Comparison of ENCODE assay signal across 1 cellular context in the genomic region with DNA sequence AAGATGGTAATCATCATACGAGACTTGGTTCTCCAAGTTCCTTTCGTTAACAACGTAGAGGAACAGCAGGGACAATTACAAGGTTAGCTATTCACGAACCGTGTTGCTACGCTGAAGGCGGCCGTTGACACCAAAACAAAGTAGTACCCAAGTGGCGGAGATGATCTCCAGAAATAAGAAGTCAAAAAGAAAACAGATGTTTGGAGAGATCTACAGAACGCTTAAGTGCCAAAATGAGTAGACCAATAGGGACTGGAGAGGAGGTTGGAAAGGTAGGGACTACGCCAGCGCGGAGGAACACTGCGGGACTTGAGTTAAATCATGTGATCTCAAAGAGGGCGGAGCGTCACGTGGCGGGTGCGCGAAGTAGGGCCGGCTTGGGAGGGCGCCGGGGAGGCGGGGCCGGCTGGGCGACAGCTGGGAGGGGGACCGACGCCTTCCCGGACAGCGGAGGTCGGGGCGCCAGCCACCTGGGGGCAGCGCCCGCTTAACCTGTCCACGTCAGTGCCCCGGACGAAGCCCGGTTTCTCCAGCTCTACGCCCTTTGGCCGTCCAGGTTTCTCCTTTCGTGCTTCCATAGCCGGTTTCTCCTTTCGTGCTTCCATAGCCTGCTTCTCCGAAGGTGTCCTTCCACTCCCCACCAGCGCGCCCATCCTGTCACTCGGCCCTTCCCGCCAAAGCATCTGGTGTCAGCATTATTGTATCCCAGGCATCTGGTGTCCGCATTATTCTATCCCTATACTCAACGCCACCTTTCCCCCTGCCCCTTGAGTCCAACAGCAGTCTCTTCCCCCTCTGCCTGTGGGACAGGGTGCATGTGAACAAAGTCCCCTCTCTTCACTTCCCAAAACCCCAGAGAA.
A peak's percentile ranks its signal among the peaks of the same experiment; 100 is the strongest.
TF ChIP-seq lines count a peak whose summit lies in the region.

No MANE protein-coding gene starts in this region.

TF ChIP-seq in HepG2, 621 proteins besides CTCF, POLR2A, EP300 and RAD21 (continued from another document and continues in another):
- TF ChIP-seq, protein P1, sequence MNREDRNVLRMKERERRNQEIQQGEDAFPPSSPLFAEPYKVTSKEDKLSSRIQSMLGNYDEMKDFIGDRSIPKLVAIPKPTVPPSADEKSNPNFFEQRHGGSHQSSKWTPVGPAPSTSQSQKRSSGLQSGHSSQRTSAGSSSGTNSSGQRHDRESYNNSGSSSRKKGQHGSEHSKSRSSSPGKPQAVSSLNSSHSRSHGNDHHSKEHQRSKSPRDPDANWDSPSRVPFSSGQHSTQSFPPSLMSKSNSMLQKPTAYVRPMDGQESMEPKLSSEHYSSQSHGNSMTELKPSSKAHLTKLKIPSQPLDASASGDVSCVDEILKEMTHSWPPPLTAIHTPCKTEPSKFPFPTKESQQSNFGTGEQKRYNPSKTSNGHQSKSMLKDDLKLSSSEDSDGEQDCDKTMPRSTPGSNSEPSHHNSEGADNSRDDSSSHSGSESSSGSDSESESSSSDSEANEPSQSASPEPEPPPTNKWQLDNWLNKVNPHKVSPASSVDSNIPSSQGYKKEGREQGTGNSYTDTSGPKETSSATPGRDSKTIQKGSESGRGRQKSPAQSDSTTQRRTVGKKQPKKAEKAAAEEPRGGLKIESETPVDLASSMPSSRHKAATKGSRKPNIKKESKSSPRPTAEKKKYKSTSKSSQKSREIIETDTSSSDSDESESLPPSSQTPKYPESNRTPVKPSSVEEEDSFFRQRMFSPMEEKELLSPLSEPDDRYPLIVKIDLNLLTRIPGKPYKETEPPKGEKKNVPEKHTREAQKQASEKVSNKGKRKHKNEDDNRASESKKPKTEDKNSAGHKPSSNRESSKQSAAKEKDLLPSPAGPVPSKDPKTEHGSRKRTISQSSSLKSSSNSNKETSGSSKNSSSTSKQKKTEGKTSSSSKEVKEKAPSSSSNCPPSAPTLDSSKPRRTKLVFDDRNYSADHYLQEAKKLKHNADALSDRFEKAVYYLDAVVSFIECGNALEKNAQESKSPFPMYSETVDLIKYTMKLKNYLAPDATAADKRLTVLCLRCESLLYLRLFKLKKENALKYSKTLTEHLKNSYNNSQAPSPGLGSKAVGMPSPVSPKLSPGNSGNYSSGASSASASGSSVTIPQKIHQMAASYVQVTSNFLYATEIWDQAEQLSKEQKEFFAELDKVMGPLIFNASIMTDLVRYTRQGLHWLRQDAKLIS (CRISPR knock-in tag; IDR thresholded peaks at IDR 0.05) = peak; percentile 71; the same call in 1 of the 2 replicates
- TF ChIP-seq ZNF556 (CRISPR knock-in tag; IDR thresholded peaks at IDR 0.05; ENCODE audit: borderline replicate concordance) (peak; percentile 44), EZH2 (conservative IDR thresholded peaks at IDR 0.05; ENCODE audit: low read depth, low read length) (no peak), NFE2L2 (IDR thresholded peaks at IDR 0.05; ENCODE audit: low read length) (no peak), RXRA (CRISPR knock-in tag; IDR thresholded peaks at IDR 0.05) (peak; percentile 76), ATF7 (IDR thresholded peaks at IDR 0.05) (no peak), ATF7 (CRISPR knock-in tag; IDR thresholded peaks at IDR 0.05) (peak; percentile 31; the same call in 1 of the 2 replicates), ZNF768 (CRISPR knock-in tag; IDR thresholded peaks at IDR 0.05) (peak; percentile 39; the same call in 1 of the 2 replicates), PHB2 (IDR thresholded peaks at IDR 0.05; ENCODE audit: partially characterized antibody) (no peak), ZNF83 (CRISPR knock-in tag; IDR thresholded peaks at IDR 0.05; ENCODE audit: borderline replicate concordance) (no peak; the same call in 1 of the 2 replicates), RXRB (CRISPR knock-in tag; IDR thresholded peaks at IDR 0.05; ENCODE audit: borderline replicate concordance) (peak; percentile 74)
- TF ChIP-seq, protein P2, sequence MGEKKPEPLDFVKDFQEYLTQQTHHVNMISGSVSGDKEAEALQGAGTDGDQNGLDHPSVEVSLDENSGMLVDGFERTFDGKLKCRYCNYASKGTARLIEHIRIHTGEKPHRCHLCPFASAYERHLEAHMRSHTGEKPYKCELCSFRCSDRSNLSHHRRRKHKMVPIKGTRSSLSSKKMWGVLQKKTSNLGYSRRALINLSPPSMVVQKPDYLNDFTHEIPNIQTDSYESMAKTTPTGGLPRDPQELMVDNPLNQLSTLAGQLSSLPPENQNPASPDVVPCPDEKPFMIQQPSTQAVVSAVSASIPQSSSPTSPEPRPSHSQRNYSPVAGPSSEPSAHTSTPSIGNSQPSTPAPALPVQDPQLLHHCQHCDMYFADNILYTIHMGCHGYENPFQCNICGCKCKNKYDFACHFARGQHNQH (CRISPR knock-in tag; IDR thresholded peaks at IDR 0.05) = peak; percentile 64
- TF ChIP-seq, protein P3, sequence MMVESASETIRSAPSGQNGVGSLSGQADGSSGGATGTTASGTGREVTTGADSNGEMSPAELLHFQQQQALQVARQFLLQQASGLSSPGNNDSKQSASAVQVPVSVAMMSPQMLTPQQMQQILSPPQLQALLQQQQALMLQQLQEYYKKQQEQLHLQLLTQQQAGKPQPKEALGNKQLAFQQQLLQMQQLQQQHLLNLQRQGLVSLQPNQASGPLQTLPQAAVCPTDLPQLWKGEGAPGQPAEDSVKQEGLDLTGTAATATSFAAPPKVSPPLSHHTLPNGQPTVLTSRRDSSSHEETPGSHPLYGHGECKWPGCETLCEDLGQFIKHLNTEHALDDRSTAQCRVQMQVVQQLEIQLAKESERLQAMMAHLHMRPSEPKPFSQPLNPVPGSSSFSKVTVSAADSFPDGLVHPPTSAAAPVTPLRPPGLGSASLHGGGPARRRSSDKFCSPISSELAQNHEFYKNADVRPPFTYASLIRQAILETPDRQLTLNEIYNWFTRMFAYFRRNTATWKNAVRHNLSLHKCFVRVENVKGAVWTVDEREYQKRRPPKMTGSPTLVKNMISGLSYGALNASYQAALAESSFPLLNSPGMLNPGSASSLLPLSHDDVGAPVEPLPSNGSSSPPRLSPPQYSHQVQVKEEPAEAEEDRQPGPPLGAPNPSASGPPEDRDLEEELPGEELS (CRISPR knock-in tag; IDR thresholded peaks at IDR 0.05) = peak; percentile 73
- TF ChIP-seq, protein P4, sequence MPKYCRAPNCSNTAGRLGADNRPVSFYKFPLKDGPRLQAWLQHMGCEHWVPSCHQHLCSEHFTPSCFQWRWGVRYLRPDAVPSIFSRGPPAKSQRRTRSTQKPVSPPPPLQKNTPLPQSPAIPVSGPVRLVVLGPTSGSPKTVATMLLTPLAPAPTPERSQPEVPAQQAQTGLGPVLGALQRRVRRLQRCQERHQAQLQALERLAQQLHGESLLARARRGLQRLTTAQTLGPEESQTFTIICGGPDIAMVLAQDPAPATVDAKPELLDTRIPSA (CRISPR knock-in tag; IDR thresholded peaks at IDR 0.05; ENCODE audit: borderline replicate concordance) = no peak
- TF ChIP-seq, protein P5, sequence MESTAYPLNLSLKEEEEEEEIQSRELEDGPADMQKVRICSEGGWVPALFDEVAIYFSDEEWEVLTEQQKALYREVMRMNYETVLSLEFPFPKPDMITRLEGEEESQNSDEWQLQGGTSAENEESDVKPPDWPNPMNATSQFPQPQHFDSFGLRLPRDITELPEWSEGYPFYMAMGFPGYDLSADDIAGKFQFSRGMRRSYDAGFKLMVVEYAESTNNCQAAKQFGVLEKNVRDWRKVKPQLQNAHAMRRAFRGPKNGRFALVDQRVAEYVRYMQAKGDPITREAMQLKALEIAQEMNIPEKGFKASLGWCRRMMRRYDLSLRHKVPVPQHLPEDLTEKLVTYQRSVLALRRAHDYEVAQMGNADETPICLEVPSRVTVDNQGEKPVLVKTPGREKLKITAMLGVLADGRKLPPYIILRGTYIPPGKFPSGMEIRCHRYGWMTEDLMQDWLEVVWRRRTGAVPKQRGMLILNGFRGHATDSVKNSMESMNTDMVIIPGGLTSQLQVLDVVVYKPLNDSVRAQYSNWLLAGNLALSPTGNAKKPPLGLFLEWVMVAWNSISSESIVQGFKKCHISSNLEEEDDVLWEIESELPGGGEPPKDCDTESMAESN (CRISPR knock-in tag; conservative IDR thresholded peaks at IDR 0.05) = no peak; the same call in 1 of the 2 replicates
- TF ChIP-seq, protein P6, sequence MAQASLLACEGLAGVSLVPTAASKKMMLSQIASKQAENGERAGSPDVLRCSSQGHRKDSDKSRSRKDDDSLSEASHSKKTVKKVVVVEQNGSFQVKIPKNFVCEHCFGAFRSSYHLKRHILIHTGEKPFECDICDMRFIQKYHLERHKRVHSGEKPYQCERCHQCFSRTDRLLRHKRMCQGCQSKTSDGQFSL (CRISPR knock-in tag; IDR thresholded peaks at IDR 0.05) = peak; percentile 95
- TF ChIP-seq, protein P7, sequence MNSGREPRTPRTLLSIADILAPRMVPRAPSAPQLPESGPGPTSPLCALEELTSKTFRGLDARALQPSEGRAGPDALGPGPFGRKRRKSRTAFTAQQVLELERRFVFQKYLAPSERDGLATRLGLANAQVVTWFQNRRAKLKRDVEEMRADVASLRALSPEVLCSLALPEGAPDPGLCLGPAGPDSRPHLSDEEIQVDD (CRISPR knock-in tag; IDR thresholded peaks at IDR 0.05; ENCODE audit: borderline replicate concordance) = no peak; the same call in 1 of the 2 replicates
- TF ChIP-seq, protein P8, sequence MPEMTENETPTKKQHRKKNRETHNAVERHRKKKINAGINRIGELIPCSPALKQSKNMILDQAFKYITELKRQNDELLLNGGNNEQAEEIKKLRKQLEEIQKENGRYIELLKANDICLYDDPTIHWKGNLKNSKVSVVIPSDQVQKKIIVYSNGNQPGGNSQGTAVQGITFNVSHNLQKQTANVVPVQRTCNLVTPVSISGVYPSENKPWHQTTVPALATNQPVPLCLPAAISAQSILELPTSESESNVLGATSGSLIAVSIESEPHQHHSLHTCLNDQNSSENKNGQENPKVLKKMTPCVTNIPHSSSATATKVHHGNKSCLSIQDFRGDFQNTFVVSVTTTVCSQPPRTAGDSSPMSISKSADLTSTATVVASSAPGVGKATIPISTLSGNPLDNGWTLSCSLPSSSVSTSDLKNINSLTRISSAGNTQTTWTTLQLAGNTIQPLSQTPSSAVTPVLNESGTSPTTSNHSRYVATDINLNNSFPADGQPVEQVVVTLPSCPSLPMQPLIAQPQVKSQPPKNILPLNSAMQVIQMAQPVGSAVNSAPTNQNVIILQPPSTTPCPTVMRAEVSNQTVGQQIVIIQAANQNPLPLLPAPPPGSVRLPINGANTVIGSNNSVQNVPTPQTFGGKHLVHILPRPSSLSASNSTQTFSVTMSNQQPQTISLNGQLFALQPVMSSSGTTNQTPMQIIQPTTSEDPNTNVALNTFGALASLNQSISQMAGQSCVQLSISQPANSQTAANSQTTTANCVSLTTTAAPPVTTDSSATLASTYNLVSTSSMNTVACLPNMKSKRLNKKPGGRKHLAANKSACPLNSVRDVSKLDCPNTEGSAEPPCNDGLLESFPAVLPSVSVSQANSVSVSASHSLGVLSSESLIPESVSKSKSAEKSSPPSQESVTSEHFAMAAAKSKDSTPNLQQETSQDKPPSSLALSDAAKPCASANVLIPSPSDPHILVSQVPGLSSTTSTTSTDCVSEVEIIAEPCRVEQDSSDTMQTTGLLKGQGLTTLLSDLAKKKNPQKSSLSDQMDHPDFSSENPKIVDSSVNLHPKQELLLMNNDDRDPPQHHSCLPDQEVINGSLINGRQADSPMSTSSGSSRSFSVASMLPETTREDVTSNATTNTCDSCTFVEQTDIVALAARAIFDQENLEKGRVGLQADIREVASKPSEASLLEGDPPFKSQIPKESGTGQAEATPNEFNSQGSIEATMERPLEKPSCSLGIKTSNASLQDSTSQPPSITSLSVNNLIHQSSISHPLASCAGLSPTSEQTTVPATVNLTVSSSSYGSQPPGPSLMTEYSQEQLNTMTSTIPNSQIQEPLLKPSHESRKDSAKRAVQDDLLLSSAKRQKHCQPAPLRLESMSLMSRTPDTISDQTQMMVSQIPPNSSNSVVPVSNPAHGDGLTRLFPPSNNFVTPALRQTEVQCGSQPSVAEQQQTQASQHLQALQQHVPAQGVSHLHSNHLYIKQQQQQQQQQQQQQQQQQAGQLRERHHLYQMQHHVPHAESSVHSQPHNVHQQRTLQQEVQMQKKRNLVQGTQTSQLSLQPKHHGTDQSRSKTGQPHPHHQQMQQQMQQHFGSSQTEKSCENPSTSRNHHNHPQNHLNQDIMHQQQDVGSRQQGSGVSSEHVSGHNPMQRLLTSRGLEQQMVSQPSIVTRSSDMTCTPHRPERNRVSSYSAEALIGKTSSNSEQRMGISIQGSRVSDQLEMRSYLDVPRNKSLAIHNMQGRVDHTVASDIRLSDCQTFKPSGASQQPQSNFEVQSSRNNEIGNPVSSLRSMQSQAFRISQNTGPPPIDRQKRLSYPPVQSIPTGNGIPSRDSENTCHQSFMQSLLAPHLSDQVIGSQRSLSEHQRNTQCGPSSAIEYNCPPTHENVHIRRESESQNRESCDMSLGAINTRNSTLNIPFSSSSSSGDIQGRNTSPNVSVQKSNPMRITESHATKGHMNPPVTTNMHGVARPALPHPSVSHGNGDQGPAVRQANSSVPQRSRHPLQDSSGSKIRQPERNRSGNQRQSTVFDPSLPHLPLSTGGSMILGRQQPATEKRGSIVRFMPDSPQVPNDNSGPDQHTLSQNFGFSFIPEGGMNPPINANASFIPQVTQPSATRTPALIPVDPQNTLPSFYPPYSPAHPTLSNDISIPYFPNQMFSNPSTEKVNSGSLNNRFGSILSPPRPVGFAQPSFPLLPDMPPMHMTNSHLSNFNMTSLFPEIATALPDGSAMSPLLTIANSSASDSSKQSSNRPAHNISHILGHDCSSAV (CRISPR knock-in tag; IDR thresholded peaks at IDR 0.05; ENCODE audit: borderline replicate concordance) = no peak
- TF ChIP-seq, protein P9, sequence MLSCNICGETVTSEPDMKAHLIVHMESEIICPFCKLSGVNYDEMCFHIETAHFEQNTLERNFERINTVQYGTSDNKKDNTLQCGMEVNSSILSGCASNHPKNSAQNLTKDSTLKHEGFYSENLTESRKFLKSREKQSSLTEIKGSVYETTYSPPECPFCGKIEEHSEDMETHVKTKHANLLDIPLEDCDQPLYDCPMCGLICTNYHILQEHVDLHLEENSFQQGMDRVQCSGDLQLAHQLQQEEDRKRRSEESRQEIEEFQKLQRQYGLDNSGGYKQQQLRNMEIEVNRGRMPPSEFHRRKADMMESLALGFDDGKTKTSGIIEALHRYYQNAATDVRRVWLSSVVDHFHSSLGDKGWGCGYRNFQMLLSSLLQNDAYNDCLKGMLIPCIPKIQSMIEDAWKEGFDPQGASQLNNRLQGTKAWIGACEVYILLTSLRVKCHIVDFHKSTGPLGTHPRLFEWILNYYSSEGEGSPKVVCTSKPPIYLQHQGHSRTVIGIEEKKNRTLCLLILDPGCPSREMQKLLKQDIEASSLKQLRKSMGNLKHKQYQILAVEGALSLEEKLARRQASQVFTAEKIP (CRISPR knock-in tag; IDR thresholded peaks at IDR 0.05; ENCODE audit: borderline replicate concordance) = no peak
